18 cellular contexts compared by ENCODE assay signal in the genomic region with DNA sequence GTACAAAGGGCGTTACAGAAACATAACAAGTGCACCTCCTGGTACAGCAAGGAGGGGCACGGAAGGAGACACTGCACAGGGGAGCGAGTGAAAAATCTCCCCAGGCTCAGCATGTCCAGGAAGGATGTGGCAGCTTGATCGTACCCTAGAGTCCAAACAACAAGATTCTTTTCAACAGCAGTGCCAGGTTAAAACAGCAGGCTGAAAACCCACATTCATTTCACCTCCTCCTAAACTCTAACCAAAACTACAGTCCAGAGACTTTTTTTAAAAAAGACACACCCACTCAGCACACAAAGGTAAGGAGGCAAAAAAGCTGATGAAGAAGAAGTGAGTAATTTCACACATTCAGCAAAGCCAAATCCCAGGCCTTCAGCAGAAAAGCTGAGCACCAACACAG.
DNase-seq lines count a peak whose midpoint lies in the region; ATAC-seq and TF ChIP-seq lines count a peak whose summit lies in the region.
"Had no signal": no experiment of that assay in that cellular context is flagged by ENCODE, and none has a peak within 500 bp of the region (broad histone marks: within the 10 kb centered on the region; RNA-seq: fewer than 3 reads in every experiment).

No MANE protein-coding gene starts in this region.

- DNase-seq in stimulated activated CD4-positive, alpha-beta T cell treated with anti-CD3 and anti-CD28 coated beads, Interleukin-15, amount 100 ng/mL, for 24 hours = peak; percentile 27
- DNase-seq in stimulated activated CD4-positive, alpha-beta T cell treated with anti-CD3 and anti-CD28 coated beads, Interleukin-4, amount 100 ng/mL, for 1 hour = no peak
- peak; percentile 26 for DNase-seq in activated CD8-positive, alpha-beta T cell treated with anti-CD3 and anti-CD28 coated beads for 36 hours
- no peak for DNase-seq in central memory CD8-positive, alpha-beta T cell (ENCODE audit: low spot score in 2 of 2)
- DNase-seq: caudate nucleus, DMS79, HCEC 1CT, midbrain, NCI-H1417 treated with DMSO at 0.1 percent for 48 hours, NCI-H748 treated with DMSO at 0.1 percent for 48 hours, OCI-M1, SHP77 treated with DMSO at 0.1 percent for 48 hours, transverse colon had no signal

- H3K4me3 Mint-ChIP-seq in activated CD8-positive, alpha-beta T cell treated with anti-CD3 and anti-CD28 coated beads for 36 hours = peak overlapping the region; percentile 18
- H3K4me3 Mint-ChIP-seq in central memory CD8-positive, alpha-beta T cell = peak overlapping the region; percentile 18
- peak overlapping the region; percentile 11 for H3K4me3 Mint-ChIP-seq in stimulated activated naive CD8-positive, alpha-beta T cell treated with anti-CD3 and anti-CD28 coated beads, Interleukin-15, Interleukin-2, amounts not matched to agents 100 ng/mL and 50 ng/mL, for 24 hours
- no peak overlapping the region for H3K4me3 Mint-ChIP-seq in stimulated activated memory B cell treated with anti-CD40 and anti-IgM and Interleukin-4, amounts not matched to agents 10 μg/mL and 1 μg/mL and 100 μg/mL, for 72 hours

- H3K4me1 Mint-ChIP-seq in activated CD8-positive, alpha-beta T cell treated with anti-CD3 and anti-CD28 coated beads for 36 hours (ENCODE audit: low read depth) = peaks cover 76% of the 10 kb centered on the region
- H3K4me1 Mint-ChIP-seq in central memory CD8-positive, alpha-beta T cell = peaks cover 51% of the 10 kb centered on the region
- peaks cover 91% of the 10 kb centered on the region for H3K4me1 Mint-ChIP-seq in stimulated activated naive CD8-positive, alpha-beta T cell treated with anti-CD3 and anti-CD28 coated beads, Interleukin-15, Interleukin-2, amounts not matched to agents 100 ng/mL and 50 ng/mL, for 24 hours (ENCODE audit: low read depth)
- H3K4me1 Mint-ChIP-seq in stimulated activated memory B cell treated with anti-CD40 and anti-IgM and Interleukin-4, amounts not matched to agents 10 μg/mL and 1 μg/mL and 100 μg/mL, for 72 hours = no peaks in the 10 kb centered on the region

- no peaks in the 10 kb centered on the region for H3K27me3 Mint-ChIP-seq in activated CD8-positive, alpha-beta T cell treated with anti-CD3 and anti-CD28 coated beads for 36 hours
- H3K27me3 Mint-ChIP-seq in central memory CD8-positive, alpha-beta T cell = no peaks in the 10 kb centered on the region
- no peaks in the 10 kb centered on the region for H3K27me3 Mint-ChIP-seq in stimulated activated naive CD8-positive, alpha-beta T cell treated with anti-CD3 and anti-CD28 coated beads, Interleukin-15, Interleukin-2, amounts not matched to agents 100 ng/mL and 50 ng/mL, for 24 hours
- H3K27me3 Mint-ChIP-seq in stimulated activated memory B cell treated with anti-CD40 and anti-IgM and Interleukin-4, amounts not matched to agents 10 μg/mL and 1 μg/mL and 100 μg/mL, for 72 hours = no peaks in the 10 kb centered on the region

- peak overlapping the region; percentile 84 for H3K27ac Mint-ChIP-seq in activated CD8-positive, alpha-beta T cell treated with anti-CD3 and anti-CD28 coated beads for 36 hours
- peak overlapping the region; percentile 41 for H3K27ac Mint-ChIP-seq in central memory CD8-positive, alpha-beta T cell (ENCODE audit: low read depth)
- H3K27ac Mint-ChIP-seq in stimulated activated naive CD8-positive, alpha-beta T cell treated with anti-CD3 and anti-CD28 coated beads, Interleukin-15, Interleukin-2, amounts not matched to agents 100 ng/mL and 50 ng/mL, for 24 hours = peak overlapping the region; percentile 81
- H3K27ac Mint-ChIP-seq in stimulated activated memory B cell treated with anti-CD40 and anti-IgM and Interleukin-4, amounts not matched to agents 10 μg/mL and 1 μg/mL and 100 μg/mL, for 72 hours = no peak overlapping the region

- TF ChIP-seq CTCF in activated CD8-positive, alpha-beta T cell treated with anti-CD3 and anti-CD28 coated beads for 36 hours (IDR thresholded peaks at IDR 0.05) = no peak

- intact Hi-C loops in activated CD8-positive, alpha-beta T cell treated with anti-CD3 and anti-CD28 coated beads for 36 hours (cut with micrococcal nuclease) = no loop called here

- POLR2A ChIA-PET in activated CD8-positive, alpha-beta T cell treated with anti-CD3 and anti-CD28 coated beads for 36 hours (lab: Charles Lee) = interaction anchor here (0.9 to 1.0 kb wide), 2 partner anchors 17 to 137 kb away, joined by 3 to 5 read pairs; no protein-coding TSS in a partner anchor

- H3K9me3 Mint-ChIP-seq in activated CD8-positive, alpha-beta T cell treated with anti-CD3 and anti-CD28 coated beads for 36 hours = no peaks in the 10 kb centered on the region
- no peaks in the 10 kb centered on the region for H3K9me3 Mint-ChIP-seq in central memory CD8-positive, alpha-beta T cell
- no peaks in the 10 kb centered on the region for H3K9me3 Mint-ChIP-seq in stimulated activated naive CD8-positive, alpha-beta T cell treated with anti-CD3 and anti-CD28 coated beads, Interleukin-15, Interleukin-2, amounts not matched to agents 100 ng/mL and 50 ng/mL, for 24 hours
- no peaks in the 10 kb centered on the region for H3K9me3 Mint-ChIP-seq in stimulated activated memory B cell treated with anti-CD40 and anti-IgM and Interleukin-4, amounts not matched to agents 10 μg/mL and 1 μg/mL and 100 μg/mL, for 72 hours

- peak; percentile 40 for ATAC-seq in activated CD8-positive, alpha-beta T cell treated with anti-CD3 and anti-CD28 coated beads for 36 hours
- peak; percentile 17 for ATAC-seq in central memory CD8-positive, alpha-beta T cell (replicated peaks; ENCODE audit: extremely low read depth, poor library complexity, severe bottlenecking)
- ATAC-seq in HG03025 (IDR thresholded peaks at IDR 0.05; ENCODE audit: low FRiP score, unreplicated experiment) (no peak), HG02884 (IDR thresholded peaks at IDR 0.05; ENCODE audit: unreplicated experiment) (no peak)
- ATAC-seq in stimulated activated memory B cell treated with anti-CD40 and anti-IgM and Interleukin-4, amounts not matched to agents 10 μg/mL and 1 μg/mL and 100 μg/mL, for 72 hours = no peak
- ATAC-seq: left lobe of liver had no signal

- CTCF ChIA-PET in activated CD8-positive, alpha-beta T cell treated with anti-CD3 and anti-CD28 coated beads for 36 hours (lab: Charles Lee) = interaction anchor here (2.1 kb wide), 1 partner anchor 12 kb away, joined by 7 read pairs; no protein-coding TSS in a partner anchor

- peaks cover 48% of the 10 kb centered on the region for H3K36me3 Mint-ChIP-seq in activated CD8-positive, alpha-beta T cell treated with anti-CD3 and anti-CD28 coated beads for 36 hours (ENCODE audit: low read depth)
- peaks cover 10% of the 10 kb centered on the region for H3K36me3 Mint-ChIP-seq in central memory CD8-positive, alpha-beta T cell (ENCODE audit: insufficient read depth)
- H3K36me3 Mint-ChIP-seq in stimulated activated naive CD8-positive, alpha-beta T cell treated with anti-CD3 and anti-CD28 coated beads, Interleukin-15, Interleukin-2, amounts not matched to agents 100 ng/mL and 50 ng/mL, for 24 hours (ENCODE audit: low read depth) = peaks cover 59% of the 10 kb centered on the region
- peaks cover 62% of the 10 kb centered on the region for H3K36me3 Mint-ChIP-seq in stimulated activated memory B cell treated with anti-CD40 and anti-IgM and Interleukin-4, amounts not matched to agents 10 μg/mL and 1 μg/mL and 100 μg/mL, for 72 hours

Comparison
In these comparisons a context has a peak if more than half of its experiments do, and no peak if none do; other contexts are left out.
1. DNase-seq: peak in stimulated activated CD4-positive, alpha-beta T cell treated with anti-CD3 and anti-CD28 coated beads, Interleukin-15, amount 100 ng/mL, for 24 hours (single experiment) and activated CD8-positive, alpha-beta T cell treated with anti-CD3 and anti-CD28 coated beads for 36 hours (single experiment); none in stimulated activated CD4-positive, alpha-beta T cell treated with anti-CD3 and anti-CD28 coated beads, Interleukin-4, amount 100 ng/mL, for 1 hour (single experiment) and central memory CD8-positive, alpha-beta T cell (0 of 2).
2. ATAC-seq: peak in activated CD8-positive, alpha-beta T cell treated with anti-CD3 and anti-CD28 coated beads for 36 hours (single experiment) and central memory CD8-positive, alpha-beta T cell (single experiment); none in HG03025 (single experiment), stimulated activated memory B cell treated with anti-CD40 and anti-IgM and Interleukin-4, amounts not matched to agents 10 μg/mL and 1 μg/mL and 100 μg/mL, for 72 hours (single experiment) and HG02884 (single experiment).